8 cellular contexts compared by ENCODE assay signal in genomic region chr12:105109465-105110212, GRCh38. TPM values are rescaled to one million over a fixed set of nuclear protein-coding genes. Genes with fewer than 3 reads are reported as not detected.
DNase-seq lines count a peak whose midpoint lies in the region; ATAC-seq and TF ChIP-seq lines count a peak whose summit lies in the region.

No MANE protein-coding gene starts in this region.

- TF ChIP-seq CTCF in lower lobe of right lung (IDR thresholded peaks at IDR 0.05) = no peak

- no peaks in the 10 kb centered on the region for H3K9me3 ChIP-seq in lower lobe of right lung

- H3K36me3 ChIP-seq in lower lobe of right lung = peaks cover 27% of the 10 kb centered on the region

- no peak for DNase-seq in activated CD4-positive, alpha-beta T cell treated with anti-CD3 and anti-CD28 coated beads, Interleukin-2, amount 10 ng/mL, durations not matched to agents 24 days and 14 days
- no peak for DNase-seq in activated CD4-positive, alpha-beta T cell treated with anti-CD3 and anti-CD28 coated beads, Interleukin-2, amount 50 U/mL, for 4 hours
- DNase-seq in activated naive CD8-positive, alpha-beta T cell treated with anti-CD3 and anti-CD28 coated beads for 36 hours = no peak
- DNase-seq in lower lobe of right lung (no peak), cerebellum (ENCODE audit: low spot score) (no peak), midbrain (lab: John Stamatoyannopoulos, UW) (no peak), SHP77 (lab: John Stamatoyannopoulos, UW) (no peak)

- H3K4me3 Mint-ChIP-seq in activated CD4-positive, alpha-beta T cell treated with anti-CD3 and anti-CD28 coated beads, Interleukin-2, amount 10 ng/mL, durations not matched to agents 24 days and 14 days = peak overlapping the region; percentile 96
- H3K4me3 Mint-ChIP-seq in activated naive CD8-positive, alpha-beta T cell treated with anti-CD3 and anti-CD28 coated beads for 36 hours = peak overlapping the region; percentile 93

- H3K4me1 Mint-ChIP-seq in activated CD4-positive, alpha-beta T cell treated with anti-CD3 and anti-CD28 coated beads, Interleukin-2, amount 10 ng/mL, durations not matched to agents 24 days and 14 days = peaks cover 37% of the 10 kb centered on the region
- H3K4me1 Mint-ChIP-seq in activated naive CD8-positive, alpha-beta T cell treated with anti-CD3 and anti-CD28 coated beads for 36 hours = peaks cover 45% of the 10 kb centered on the region

- peaks cover 25% of the 10 kb centered on the region for H3K36me3 Mint-ChIP-seq in activated CD4-positive, alpha-beta T cell treated with anti-CD3 and anti-CD28 coated beads, Interleukin-2, amount 10 ng/mL, durations not matched to agents 24 days and 14 days (ENCODE audit: low read depth)
- peaks cover 23% of the 10 kb centered on the region for H3K36me3 Mint-ChIP-seq in activated naive CD8-positive, alpha-beta T cell treated with anti-CD3 and anti-CD28 coated beads for 36 hours

- peak; percentile 44 for ATAC-seq in HG03175 (IDR thresholded peaks at IDR 0.05; ENCODE audit: unreplicated experiment)
- ATAC-seq in lower lobe of right lung = no peak

- peak overlapping the region; percentile 14 for H3K27ac Mint-ChIP-seq in activated CD4-positive, alpha-beta T cell treated with anti-CD3 and anti-CD28 coated beads, Interleukin-2, amount 10 ng/mL, durations not matched to agents 24 days and 14 days
- H3K27ac Mint-ChIP-seq in activated naive CD8-positive, alpha-beta T cell treated with anti-CD3 and anti-CD28 coated beads for 36 hours = peak overlapping the region; percentile 49

- peaks cover 13% of the 10 kb centered on the region for H3K27me3 Mint-ChIP-seq in activated CD4-positive, alpha-beta T cell treated with anti-CD3 and anti-CD28 coated beads, Interleukin-2, amount 10 ng/mL, durations not matched to agents 24 days and 14 days
- H3K27me3 Mint-ChIP-seq in activated naive CD8-positive, alpha-beta T cell treated with anti-CD3 and anti-CD28 coated beads for 36 hours = peaks cover 14% of the 10 kb centered on the region

- intact Hi-C loops in activated CD4-positive, alpha-beta T cell treated with anti-CD3 and anti-CD28 coated beads, Interleukin-2, amount 10 ng/mL, durations not matched to agents 24 days and 14 days (cut with micrococcal nuclease) = loop anchor here (5.0 to 10.0 kb wide), 6 partner anchors 128 to 1142 kb away; partner anchors contain the start of genes APPL2, CHST11, NFYB and TDG
- intact Hi-C loops in lower lobe of right lung (cut with DNase I) = no loop called here

- H3K4me1 ChIP-seq in lower lobe of right lung = peaks cover 41% of the 10 kb centered on the region

- peak overlapping the region; percentile 89 for H3K4me3 ChIP-seq in lower lobe of right lung

- peaks cover 4% of the 10 kb centered on the region for H3K9me3 Mint-ChIP-seq in activated CD4-positive, alpha-beta T cell treated with anti-CD3 and anti-CD28 coated beads, Interleukin-2, amount 10 ng/mL, durations not matched to agents 24 days and 14 days
- peaks cover 6% of the 10 kb centered on the region for H3K9me3 Mint-ChIP-seq in activated naive CD8-positive, alpha-beta T cell treated with anti-CD3 and anti-CD28 coated beads for 36 hours

- H3K27ac ChIP-seq in lower lobe of right lung = peak overlapping the region; percentile 98

- H3K27me3 ChIP-seq in lower lobe of right lung (ENCODE audit: low read depth) = no peaks in the 10 kb centered on the region

RNA-seq across cellular contexts. Expression of gene WASHC4, which starts 2.1 kb away (rescaled TPM):
- total RNA-seq in activated CD4-positive, alpha-beta T cell treated with anti-CD3 and anti-CD28 coated beads, Interleukin-2, amount 10 ng/mL, durations not matched to agents 24 days and 14 days = 31.5 and 36.5 TPM in 2 replicates
- total RNA-seq in activated naive CD8-positive, alpha-beta T cell treated with anti-CD3 and anti-CD28 coated beads for 36 hours = 10 to 100 TPM; 29.6 to 30.9 TPM
- 68.9 TPM for total RNA-seq in lower lobe of right lung
- total RNA-seq in cerebellum = 91.3 TPM

RNA-seq across cellular contexts. Expression of gene ALDH1L2, which starts 25.4 kb away (rescaled TPM):
- 1.3 and 1.5 TPM in 2 replicates for total RNA-seq in activated CD4-positive, alpha-beta T cell treated with anti-CD3 and anti-CD28 coated beads, Interleukin-2, amount 10 ng/mL, durations not matched to agents 24 days and 14 days
- 1 to 10 TPM; 4.8 to 5.9 TPM for total RNA-seq in activated naive CD8-positive, alpha-beta T cell treated with anti-CD3 and anti-CD28 coated beads for 36 hours
- total RNA-seq in lower lobe of right lung (9.7 TPM), cerebellum (7.0 TPM)
